8 cellular contexts compared by ENCODE assay signal in the genomic region with DNA sequence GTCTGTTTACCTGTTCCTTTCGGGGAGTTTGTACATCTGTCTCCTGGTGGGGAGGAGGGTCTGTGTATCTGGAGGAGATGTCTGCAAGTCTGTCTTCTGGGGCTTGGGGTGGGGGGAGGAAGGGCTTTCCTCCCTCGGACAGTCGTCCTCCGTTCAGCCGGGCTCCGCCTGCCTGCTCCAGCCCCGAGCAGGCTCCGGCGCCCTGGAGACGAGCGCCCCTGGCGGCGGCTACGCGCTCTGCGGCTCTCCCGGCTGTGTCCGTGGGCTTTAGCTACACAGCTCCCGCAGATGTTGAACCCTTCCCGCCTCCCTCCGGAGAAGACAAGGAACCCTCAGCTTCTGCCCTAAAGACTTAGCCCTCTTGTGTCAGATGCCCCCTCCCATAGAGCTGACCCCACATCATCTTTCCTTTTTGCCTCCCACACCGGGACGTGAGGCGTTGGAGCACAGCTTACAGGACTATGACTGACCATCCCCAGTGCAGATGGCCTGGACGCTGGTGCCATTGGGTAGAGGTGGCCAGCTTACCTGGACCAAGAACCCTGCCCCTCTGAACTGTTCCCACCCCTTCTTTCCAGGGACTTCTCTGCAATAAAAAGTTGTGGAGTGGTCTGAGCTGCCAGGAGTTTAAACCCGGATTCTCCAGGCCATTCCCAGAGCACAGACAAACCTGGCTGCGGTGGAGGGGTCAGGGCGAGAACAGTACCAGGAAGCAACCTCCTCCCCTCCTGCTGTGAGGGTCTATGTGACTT. TPM values are rescaled to one million over a fixed set of nuclear protein-coding genes. Genes with fewer than 3 reads are reported as not detected.
DNase-seq lines count a peak whose midpoint lies in the region; TF ChIP-seq lines count a peak whose summit lies in the region.

No MANE protein-coding gene starts in this region.

- H3K36me3 Mint-ChIP-seq in nephron progenitor cell (ENCODE audit: low read depth), result no peaks in the 10 kb centered on the region

- H3K4me3 Mint-ChIP-seq in nephron progenitor cell, result peak overlapping the region; percentile 80

- no peak overlapping the region for H3K27ac Mint-ChIP-seq in nephron progenitor cell

- TF ChIP-seq CTCF in fibroblast of the aortic adventitia (IDR thresholded peaks at IDR 0.05; ENCODE audit: insufficient read depth, low read length), result peak; percentile 99
- peak; percentile 97 for TF ChIP-seq CTCF in nephron progenitor cell (IDR thresholded peaks at IDR 0.05)

- DNase-seq in SIG-M5 treated with dmso at 0.1 percent for 504 hours (lab: John Stamatoyannopoulos, UW; ENCODE audit: unreplicated experiment) (peak; percentile 56), SIG-M5 (lab: John Stamatoyannopoulos, UW) (no peak), HK-2 (ENCODE audit: unreplicated experiment) (peak; percentile 89), activated T-helper 1 cell treated with Interleukin-2 at 50 U/mL for 16 hours (ENCODE audit: low read depth) (peak; percentile 47), fibroblast of the aortic adventitia (ENCODE audit: low read depth) (peak; percentile 83), nephron progenitor cell (peak; percentile 89)
- DNase-seq in stimulated activated naive CD4-positive, alpha-beta T cell treated with Interleukin-2 at 50 U/mL for 16 hours (lab: John Stamatoyannopoulos, UW), result peak; percentile 57

- peaks cover 54% of the 10 kb centered on the region for H3K27me3 Mint-ChIP-seq in nephron progenitor cell (ENCODE audit: low read depth, poor library complexity)

- no peaks in the 10 kb centered on the region for H3K9me3 Mint-ChIP-seq in nephron progenitor cell

- peaks cover 29% of the 10 kb centered on the region for H3K4me1 Mint-ChIP-seq in nephron progenitor cell

- no peak overlapping the region for H3K4me3 ChIP-seq in fibroblast of the aortic adventitia (ENCODE audit: low read depth, low read length)

TF ChIP-seq in PFSK-1, 5 proteins besides CTCF, POLR2A, EP300 and RAD21:
- TF ChIP-seq TAF1 (IDR thresholded peaks at IDR 0.05; ENCODE audit: borderline replicate concordance, insufficient read depth, low read length), result no peak
- peak; percentile 67 for TF ChIP-seq FOXP2 (optimal IDR thresholded peaks at IDR 0.05; ENCODE audit: borderline replicate concordance, extremely low read depth, extremely low read length, insufficient read depth)

RNA-seq across cellular contexts. Expression of a gene that starts 4.7 kb away (rescaled TPM):
- 0.43 TPM for polyA plus RNA-seq in PFSK-1 (2012; ENCODE audit: insufficient read length, low read depth)
- not detected in 2 replicates for total RNA-seq in fibroblast of the aortic adventitia (ENCODE audit: low replicate concordance)

RNA-seq across cellular contexts. Expression of a gene that starts 12.2 kb away (rescaled TPM):
- polyA plus RNA-seq in PFSK-1 (2012; ENCODE audit: insufficient read length, low read depth), result 1.6 TPM
- not detected in 2 replicates for total RNA-seq in fibroblast of the aortic adventitia (ENCODE audit: low replicate concordance)

RNA-seq across cellular contexts. Expression of a gene that starts 42.1 kb away (rescaled TPM):
- polyA plus RNA-seq in PFSK-1 (2012; ENCODE audit: insufficient read length, low read depth), result not detected
- not detected in 2 replicates for total RNA-seq in fibroblast of the aortic adventitia (ENCODE audit: low replicate concordance)

RNA-seq across cellular contexts. Expression of a gene that starts 46.1 kb away (rescaled TPM):
- 0.35 TPM for polyA plus RNA-seq in PFSK-1 (2012; ENCODE audit: insufficient read length, low read depth)
- 1.4 and 20.0 TPM in 2 replicates for total RNA-seq in fibroblast of the aortic adventitia (ENCODE audit: low replicate concordance)
